Comparison of ENCODE assay signal across 7 cellular contexts in genomic region chr10:109978481-109978880, GRCh38. TPM values are rescaled to one million over a fixed set of nuclear protein-coding genes. Genes with fewer than 3 reads are reported as not detected.
DNase-seq lines count a peak whose midpoint lies in the region; ATAC-seq and TF ChIP-seq lines count a peak whose summit lies in the region.

No MANE protein-coding gene starts in this region.

- no peak overlapping the region for H3K4me3 ChIP-seq in OCI-LY3 (ENCODE audit: low read length)

- H3K36me3 Mint-ChIP-seq in activated T-helper 1 cell treated with anti-CD3 and anti-CD28 coated beads, Interleukin-12 subunit alpha, Interleukin-12 subunit beta, Interleukin-2, Interleukin-4 antibody, amounts not matched to agents 30 ng/mL and 10 ng/mL and 1 ng/mL, durations not matched to agents 14 hours and 24 hours and 36 hours (ENCODE audit: low read depth): no peaks in the 10 kb centered on the region

- peak; percentile 72 for TF ChIP-seq CTCF in OCI-LY3 (IDR thresholded peaks at IDR 0.05; ENCODE audit: low read depth, low read length)

- no peak overlapping the region for H3K4me3 Mint-ChIP-seq in activated T-helper 1 cell treated with anti-CD3 and anti-CD28 coated beads, Interleukin-12 subunit alpha, Interleukin-12 subunit beta, Interleukin-2, Interleukin-4 antibody, amounts not matched to agents 30 ng/mL and 10 ng/mL and 1 ng/mL, durations not matched to agents 14 hours and 24 hours and 36 hours

- no peak overlapping the region for H2AFZ ChIP-seq in OCI-LY3 (ENCODE audit: low read depth, low read length)

- no peaks in the 10 kb centered on the region for H3K9me3 Mint-ChIP-seq in activated T-helper 1 cell treated with anti-CD3 and anti-CD28 coated beads, Interleukin-12 subunit alpha, Interleukin-12 subunit beta, Interleukin-2, Interleukin-4 antibody, amounts not matched to agents 30 ng/mL and 10 ng/mL and 1 ng/mL, durations not matched to agents 14 hours and 24 hours and 36 hours

- no peaks in the 10 kb centered on the region for H3K9me3 ChIP-seq in OCI-LY3 (ENCODE audit: insufficient read depth, low read length)

- no peak overlapping the region for H3K27ac Mint-ChIP-seq in activated T-helper 1 cell treated with anti-CD3 and anti-CD28 coated beads, Interleukin-12 subunit alpha, Interleukin-12 subunit beta, Interleukin-2, Interleukin-4 antibody, amounts not matched to agents 30 ng/mL and 10 ng/mL and 1 ng/mL, durations not matched to agents 14 hours and 24 hours and 36 hours

- 0 out of 2 replicates have a peak, but pooled peaks cover 1% of the 10 kb centered on the region for H3K27me3 ChIP-seq in OCI-LY3 (ENCODE audit: low read depth, low read length)

- peak; percentile 26 for DNase-seq in activated T-helper 1 cell treated with anti-CD3 and anti-CD28 coated beads, Interleukin-12 subunit alpha, Interleukin-12 subunit beta, Interleukin-2, Interleukin-4 antibody, amounts not matched to agents 30 ng/mL and 10 ng/mL and 1 ng/mL, durations not matched to agents 14 hours and 24 hours and 36 hours (ENCODE audit: low spot score)
- DNase-seq in globus pallidus (ENCODE audit: low spot score) (peak; percentile 70), sciatic nerve (ENCODE audit: low spot score) (peak; percentile 67)

- peak; percentile 59 for ATAC-seq in GM18868 (IDR thresholded peaks at IDR 0.05; ENCODE audit: unreplicated experiment)
- peak; percentile 44 for ATAC-seq in sciatic nerve
- ATAC-seq in GM19467 (IDR thresholded peaks at IDR 0.05; ENCODE audit: unreplicated experiment): no peak
- no peak for ATAC-seq in GM21529 (IDR thresholded peaks at IDR 0.05; ENCODE audit: unreplicated experiment)

- H3K27me3 Mint-ChIP-seq in activated T-helper 1 cell treated with anti-CD3 and anti-CD28 coated beads, Interleukin-12 subunit alpha, Interleukin-12 subunit beta, Interleukin-2, Interleukin-4 antibody, amounts not matched to agents 30 ng/mL and 10 ng/mL and 1 ng/mL, durations not matched to agents 14 hours and 24 hours and 36 hours (ENCODE audit: insufficient read depth): peaks cover 7% of the 10 kb centered on the region

- H3K4me1 Mint-ChIP-seq in activated T-helper 1 cell treated with anti-CD3 and anti-CD28 coated beads, Interleukin-12 subunit alpha, Interleukin-12 subunit beta, Interleukin-2, Interleukin-4 antibody, amounts not matched to agents 30 ng/mL and 10 ng/mL and 1 ng/mL, durations not matched to agents 14 hours and 24 hours and 36 hours (ENCODE audit: low read depth): peaks cover 8% of the 10 kb centered on the region

- no peaks in the 10 kb centered on the region for H4K20me1 ChIP-seq in OCI-LY3 (ENCODE audit: insufficient read depth, low read length)

- H3K4me2 ChIP-seq in OCI-LY3 (ENCODE audit: low read length): no peak overlapping the region

- intact Hi-C loops in activated T-helper 1 cell treated with anti-CD3 and anti-CD28 coated beads, Interleukin-12 subunit alpha, Interleukin-12 subunit beta, Interleukin-2, Interleukin-4 antibody, amounts not matched to agents 30 ng/mL and 10 ng/mL and 1 ng/mL, durations not matched to agents 14 hours and 24 hours and 36 hours (cut with micrococcal nuclease): loop anchor here (1.0 to 2.0 kb wide), 4 partner anchors 29 to 301 kb away; partner anchors contain the start of gene ADD3
- intact Hi-C loops in sciatic nerve (cut with DNase I): no loop called here

- H3K9ac ChIP-seq in OCI-LY3 (ENCODE audit: low read length): no peak overlapping the region

- H3K79me2 ChIP-seq in OCI-LY3 (ENCODE audit: low read length): no peaks in the 10 kb centered on the region

- H3K4me1 ChIP-seq in OCI-LY3 (ENCODE audit: low read length): peaks cover 13% of the 10 kb centered on the region

- no peak overlapping the region for H3K27ac ChIP-seq in OCI-LY3 (ENCODE audit: low read length)

- H3K36me3 ChIP-seq in OCI-LY3 (replicated peaks; ENCODE audit: low read depth, low read length): no peaks in the 10 kb centered on the region

RNA-seq across cellular contexts. Expression of gene ADD3, which starts 29.3 kb away (rescaled TPM):
- total RNA-seq in activated T-helper 1 cell treated with anti-CD3 and anti-CD28 coated beads, Interleukin-12 subunit alpha, Interleukin-12 subunit beta, Interleukin-2, Interleukin-4 antibody, amounts not matched to agents 30 ng/mL and 10 ng/mL and 1 ng/mL, durations not matched to agents 14 hours and 24 hours and 36 hours: 30.1 and 36.6 TPM in 2 replicates
- total RNA-seq in sciatic nerve: 321 TPM

RNA-seq across cellular contexts. Expression of gene XPNPEP1, which starts 55.2 kb away (rescaled TPM):
- total RNA-seq in activated T-helper 1 cell treated with anti-CD3 and anti-CD28 coated beads, Interleukin-12 subunit alpha, Interleukin-12 subunit beta, Interleukin-2, Interleukin-4 antibody, amounts not matched to agents 30 ng/mL and 10 ng/mL and 1 ng/mL, durations not matched to agents 14 hours and 24 hours and 36 hours: 85.1 and 93.2 TPM in 2 replicates
- total RNA-seq in sciatic nerve: 60.6 TPM

Comparison
In these comparisons a context has a peak if more than half of its experiments do, and no peak if none do; other contexts are left out.
1. ATAC-seq: peak in GM18868 (single experiment) and sciatic nerve (single experiment); none in GM19467 (single experiment) and GM21529 (single experiment).
2. Peak in every context shown above with its lines, with median percentiles within 50 percentile points of each other: DNase-seq.